In genomic region chr19:54536956-54537355, GRCh38 we compare ENCODE assay signal across 28 cellular contexts. TPM values are rescaled to one million over a fixed set of nuclear protein-coding genes. Genes with fewer than 3 reads are reported as not detected.
"Had no signal": no experiment of that assay in that cellular context is flagged by ENCODE, and none has a peak within 500 bp of the region (broad histone marks: within the 10 kb centered on the region; RNA-seq: fewer than 3 reads in every experiment).

No MANE protein-coding gene starts in this region.

- H3K4me1 ChIP-seq: esophagus squamous epithelium, gastrocnemius medialis, left lung, lower lobe of right lung had no signal

- H3K36me3 ChIP-seq: esophagus squamous epithelium, gastrocnemius medialis, heart right ventricle, left lung, lower lobe of right lung had no signal

- H3K9me3 ChIP-seq: esophagus squamous epithelium, gastrocnemius medialis, heart right ventricle, left lung, lower lobe of right lung had no signal

- H3K27ac ChIP-seq: coronary artery, epithelial cell of prostate, esophagus squamous epithelium, gastrocnemius medialis, heart right ventricle, left lung, lower lobe of right lung had no signal

- H3K4me1 Mint-ChIP-seq: endodermal cell had no signal

- H3K4me3 Mint-ChIP-seq: effector memory CD8-positive, alpha-beta T cell; endodermal cell had no signal

- ATAC-seq: effector memory CD8-positive, alpha-beta T cell; esophagus mucosa; gastrocnemius medialis; heart right ventricle; left cardiac atrium; left lung; left ventricle myocardium superior; lower lobe of right lung had no signal

- H3K27me3 ChIP-seq: gastrocnemius medialis had no signal

- H3K27ac Mint-ChIP-seq: effector memory CD8-positive, alpha-beta T cell; endodermal cell had no signal

- H3K9me3 Mint-ChIP-seq: effector memory CD8-positive, alpha-beta T cell had no signal

- DNase-seq: effector CD8-positive, alpha-beta T cell; effector memory CD8-positive, alpha-beta T cell; endodermal cell; erythroblast; esophagus squamous epithelium; foreskin fibroblast; foreskin melanocyte; gastrocnemius medialis; glutamatergic neuron; head of caudate nucleus; heart right ventricle; hippocampal formation; left cardiac atrium; left lung; left ventricle myocardium superior; lower lobe of right lung; mesenchymal stem cell; midbrain had no signal

- H3K4me3 ChIP-seq: coronary artery, esophagus squamous epithelium, gastrocnemius medialis, heart right ventricle, left lung, lower lobe of right lung had no signal

RNA-seq across cellular contexts. Expression of gene LAIR2, which starts 34.3 kb away (rescaled TPM):
- total RNA-seq: cerebellum, dermis microvascular lymphatic vessel endothelial cell, endodermal cell, esophagus mucosa, esophagus squamous epithelium, gastrocnemius medialis, glomerular endothelial cell, kidney epithelial cell, left ventricle myocardium superior, lower leg skin, lung microvascular endothelial cell, mucosa of gallbladder had no signal

RNA-seq across cellular contexts. Expression of gene LILRA2, which starts 36.6 kb away (rescaled TPM):
- total RNA-seq: dermis microvascular lymphatic vessel endothelial cell, endodermal cell, esophagus mucosa, glomerular endothelial cell, kidney epithelial cell, lung microvascular endothelial cell had no signal

RNA-seq across cellular contexts. Expression of gene LILRA1, which starts 56.5 kb away (rescaled TPM):
- total RNA-seq: dermis microvascular lymphatic vessel endothelial cell, endodermal cell, glomerular endothelial cell, kidney epithelial cell, lung microvascular endothelial cell had no signal
